ENCODE assay signal across 8 cellular contexts in genomic region chr18:79965119-79965902, GRCh38. TPM values are rescaled to one million over a fixed set of nuclear protein-coding genes. Genes with fewer than 3 reads are reported as not detected.
DNase-seq lines count a peak whose midpoint lies in the region; ATAC-seq, FAIRE-seq and TF ChIP-seq lines count a peak whose summit lies in the region.

No MANE protein-coding gene starts in this region.

- H3K56ac ChIP-seq in H1 (replicated peaks; ENCODE audit: insufficient read length, low read depth, low read length) (no peak overlapping the region), mesendoderm (ENCODE audit: low read length) (no peak overlapping the region)

- no peak for FAIRE-seq in H1 (lab: Jason Lieb, UNC)

- H3K79me2 ChIP-seq in H1 (ENCODE audit: control insufficient read depth in 1 of 2, insufficient read depth in 2 of 2, low read length in 2 of 2) = no peaks in the 10 kb centered on the region
- H3K79me2 ChIP-seq in mesendoderm (ENCODE audit: control insufficient read depth, insufficient read depth, low read length) = no peaks in the 10 kb centered on the region

- CTCF ChIA-PET in H1 (lab: Charles Lee; ENCODE audit: partially characterized antibody) = interaction anchor here (3.2 kb wide), 1 partner anchor 22 kb away, joined by 9 read pairs; no protein-coding TSS in a partner anchor

- 0 out of 2 replicates have a peak overlapping the region, but pooled peaks have one; percentile 35 for H2BK5ac ChIP-seq in H1 (ENCODE audit: low read depth, low read length)
- no peak overlapping the region for H2BK5ac ChIP-seq in mesendoderm (ENCODE audit: low read length)

- peak overlapping the region in 5 of 7 donors; percentile 30 to 90 (median 86) for H3K27ac Mint-ChIP-seq in CD14-positive monocyte

- H2BK120ac ChIP-seq in H1 (replicated peaks; ENCODE audit: low read depth, low read length) (no peak overlapping the region), mesendoderm (ENCODE audit: low read depth, low read length) (no peak overlapping the region)

- H3K4me1 ChIP-seq in H1 (replicated peaks in 1 of 4; ENCODE audit: control insufficient read depth in 3 of 4, insufficient read depth in 4 of 4, low read length in 3 of 4) = peaks cover 2 to 16% (median 14%) of the 10 kb centered on the region in 4 experiments; a peak in 6 of 7 replicates
- peaks cover 2% of the 10 kb centered on the region for H3K4me1 ChIP-seq in mesendoderm (ENCODE audit: control insufficient read depth, low read depth, low read length)
- peaks cover 21% of the 10 kb centered on the region for H3K4me1 ChIP-seq in upper lobe of right lung

- H4K91ac ChIP-seq in H1 (replicated peaks; ENCODE audit: insufficient read length, low read length) = no peak overlapping the region

- TF ChIP-seq EP300 in H1 (IDR thresholded peaks at IDR 0.05; ENCODE audit: borderline replicate concordance in 1 of 2, low read depth in 2 of 2, low read length in 2 of 2) = no peak

- H4K8ac ChIP-seq in H1 (ENCODE audit: extremely low read depth, insufficient read depth, low read length) (peak overlapping the region; percentile 28), mesendoderm (ENCODE audit: low read depth, low read length) (no peak overlapping the region)

- TF ChIP-seq POLR2A in H1 (IDR thresholded peaks at IDR 0.05; ENCODE audit: control extremely low read depth in 1 of 2, low read depth in 2 of 2, low read length in 2 of 2) = no peak

- peak overlapping the region; percentile 93; the same call in 1 of the 2 replicates for H2AK5ac ChIP-seq in H1 (ENCODE audit: low read depth, low read length)
- H2AK5ac ChIP-seq in mesendoderm (ENCODE audit: low read length) = no peak overlapping the region

- no peak overlapping the region for H3K4ac ChIP-seq in H1 (replicated peaks; ENCODE audit: insufficient read length, low read depth, low read length)
- H3K4ac ChIP-seq in mesendoderm (ENCODE audit: low read depth, low read length) = no peak overlapping the region

- H2BK20ac ChIP-seq in H1 (ENCODE audit: low read length) = no peak overlapping the region

- peaks cover under 1 to 22% of the 10 kb centered on the region in 2 donors for H3K36me3 Mint-ChIP-seq in CD14-positive monocyte

- peaks cover 2 to 10% of the 10 kb centered on the region in 2 experiments for H4K20me1 ChIP-seq in H1 (replicated peaks in 1 of 2; ENCODE audit: control insufficient read depth in 1 of 2, insufficient read depth in 2 of 2, low read length in 2 of 2)

- peaks cover 17% of the 10 kb centered on the region for H3K4me1 Mint-ChIP-seq in CD14-positive monocyte

- ATAC-seq in GM21786 (IDR thresholded peaks at IDR 0.05; ENCODE audit: unreplicated experiment) (peak; percentile 36), upper lobe of right lung (peak; percentile 57), HG03439 (IDR thresholded peaks at IDR 0.05; ENCODE audit: unreplicated experiment) (no peak), GM18870 (IDR thresholded peaks at IDR 0.05; ENCODE audit: unreplicated experiment) (no peak)

- peaks cover 3 to 44% (median 38%) of the 10 kb centered on the region in 4 experiments for H3K27me3 ChIP-seq in H1 (replicated peaks in 1 of 4; ENCODE audit: control insufficient read depth in 3 of 4, extremely low read depth in 1 of 4, insufficient read depth in 3 of 4, low read length in 3 of 4)
- no peaks in the 10 kb centered on the region for H3K27me3 ChIP-seq in mesendoderm (ENCODE audit: insufficient read depth, low read length, poor library complexity)
- H3K27me3 ChIP-seq in upper lobe of right lung = no peaks in the 10 kb centered on the region

- H3K27ac ChIP-seq in H1 (ENCODE audit: low read depth, low read length) (no peak overlapping the region), mesendoderm (ENCODE audit: low read depth, low read length) (no peak overlapping the region), upper lobe of right lung (peak overlapping the region; percentile 85)

- H3K18ac ChIP-seq in H1 (ENCODE audit: extremely low read depth, low read length) = peak overlapping the region; percentile 60; the same call in 1 of the 2 replicates
- peak overlapping the region; percentile 3 for H3K18ac ChIP-seq in mesendoderm (ENCODE audit: low read length)

- intact Hi-C loops in CD14-positive monocyte (cut with micrococcal nuclease) = no loop called here
- intact Hi-C loops in upper lobe of right lung (cut with DNase I) = no loop called here

- H3K14ac ChIP-seq in H1 (ENCODE audit: insufficient read length) = no peak overlapping the region

- H3K79me1 ChIP-seq in H1 (ENCODE audit: low read depth, low read length) = no peaks in the 10 kb centered on the region
- H3K79me1 ChIP-seq in mesendoderm (ENCODE audit: low read length) = no peaks in the 10 kb centered on the region

- no peak overlapping the region for H4K5ac ChIP-seq in H1 (ENCODE audit: insufficient read length, low read depth, low read length)
- H4K5ac ChIP-seq in mesendoderm (ENCODE audit: low read length) = no peak overlapping the region

- H3K9me3 ChIP-seq in H1 (ENCODE audit: insufficient read depth in 2 of 2, low read depth in 1 of 2, low read length in 1 of 2) (no peaks in the 10 kb centered on the region), upper lobe of right lung (no peaks in the 10 kb centered on the region)

- in situ Hi-C loops in SK-MEL-5 (cut with HindIII; ENCODE audit: low pct_unique_long_range_greater_than_20kb, low sequenced_read_pairs) = no loop called here

- peak overlapping the region in 1 of 4 experiments; percentile 64; a peak in 3 of 8 replicates for H3K4me3 ChIP-seq in H1 (ENCODE audit: extremely low read depth in 1 of 4, insufficient read depth in 2 of 4, low read depth in 3 of 4, low read length in 4 of 4)
- H3K4me3 ChIP-seq in mesendoderm (ENCODE audit: low read length) = no peak overlapping the region
- H3K4me3 ChIP-seq in upper lobe of right lung = peak overlapping the region; percentile 63

- peaks cover 0 to 4% (median 0%) of the 10 kb centered on the region in 7 donors for H3K9me3 Mint-ChIP-seq in CD14-positive monocyte

- POLR2A ChIA-PET in H1 (lab: Charles Lee; ENCODE audit: partially characterized antibody) = interaction anchor here (0.9 to 2.1 kb wide), 5 partner anchors 11 to 143 kb away, joined by 3 to 8 read pairs (median 5); no protein-coding TSS in a partner anchor

- H3K4me3 Mint-ChIP-seq in CD14-positive monocyte = peak overlapping the region; percentile 75 to 85

- H3K9ac ChIP-seq in H1 (replicated peaks in 1 of 4; ENCODE audit: extremely low read depth in 1 of 4, low read depth in 3 of 4, low read length in 3 of 4) (peak overlapping the region in 1 of 4 experiments; percentile 34; a peak in 1 of 7 replicates), mesendoderm (ENCODE audit: low read length) (no peak overlapping the region)

- H2AFZ ChIP-seq in H1 (ENCODE audit: low read length) = no peak overlapping the region

- TF ChIP-seq CTCF in CD14-positive monocyte (IDR thresholded peaks at IDR 0.05) (no peak), H1 (IDR thresholded peaks at IDR 0.05; ENCODE audit: control extremely low read depth in 1 of 3, insufficient read depth in 1 of 3, low read depth in 1 of 3, low read length in 3 of 3) (no peak), upper lobe of right lung (IDR thresholded peaks at IDR 0.05) (no peak)

- H2BK15ac ChIP-seq in H1 (ENCODE audit: low read length) = no peak overlapping the region
- no peak overlapping the region for H2BK15ac ChIP-seq in mesendoderm (replicated peaks; ENCODE audit: low read depth)

- H3K4me2 ChIP-seq in H1 (ENCODE audit: insufficient read depth in 1 of 2, low read depth in 2 of 2, low read length in 2 of 2) (peak overlapping the region; percentile 40 to 70), mesendoderm (ENCODE audit: low read length) (no peak overlapping the region)

- no peak overlapping the region for H2BK12ac ChIP-seq in H1 (ENCODE audit: low read depth, low read length)

- WGBS in H1 (ENCODE audit: extremely low coverage in 1 of 2, insufficient coverage in 1 of 2, insufficient read length in 1 of 2, insufficient replicate concordance in 2 of 2, low coverage in 1 of 2, low lambda C conversion rate in 2 of 2, missing lambda C conversion rate in 1 of 2), 2 experiments = 66% methylated on average over 21 of the region's 24 CpGs; no CpG with 5 or more reads in 1 of the 2 experiments
- WGBS in mesendoderm (ENCODE audit: extremely low coverage, insufficient coverage, low lambda C conversion rate) = no CpG with 5 or more reads among the region's 24 CpGs

- DNase-seq in CD14-positive monocyte (ENCODE audit: low spot score) = peak; percentile 50
- DNase-seq in SK-MEL-5 (ENCODE audit: low read depth, low spot score) = peak; percentile 85
- peak in 1 of 2 experiments; percentile 64 for DNase-seq in H1 (ENCODE audit: low read depth in 1 of 2, low spot score in 2 of 2)
- DNase-seq in mesendoderm = peak; percentile 66
- DNase-seq in upper lobe of right lung = peak; percentile 80

- H3K23ac ChIP-seq in H1 (ENCODE audit: insufficient read length) (no peak overlapping the region), mesendoderm (ENCODE audit: low read length) (no peak overlapping the region)

- H3K36me3 ChIP-seq in H1 (ENCODE audit: control insufficient read depth in 2 of 4, insufficient read depth in 4 of 4, low read length in 3 of 4) (peaks cover 0 to 2% (median 0%) of the 10 kb centered on the region in 4 experiments; a peak in 2 of 8 replicates), mesendoderm (ENCODE audit: control insufficient read depth, insufficient read depth, low read length) (no peaks in the 10 kb centered on the region), upper lobe of right lung (peaks cover 17% of the 10 kb centered on the region)

- peaks cover 2% of the 10 kb centered on the region; the same call in 1 of the 2 replicates for H3K23me2 ChIP-seq in H1 (ENCODE audit: low read depth, low read length)

- no peak for TF ChIP-seq RAD21 in H1 (IDR thresholded peaks at IDR 0.05 in 1 of 2, conservative IDR thresholded peaks at IDR 0.05 in 1 of 2; ENCODE audit: low read depth in 2 of 2, low read length in 2 of 2)

- H3K27me3 Mint-ChIP-seq in CD14-positive monocyte (ENCODE audit: low read depth in 3 of 3) = peaks cover 6 to 24% (median 20%) of the 10 kb centered on the region in 3 donors

RNA-seq across cellular contexts. Expression of gene HSBP1L1, which starts 0.9 kb away (rescaled TPM):
- polyA plus RNA-seq in CD14-positive monocyte (10 to 100 TPM in 1 of 2 donors, 1 to 10 TPM in 1; 2.5 to 10.8 TPM), H1 (2011; rRNA removed) (1.3 and 1.4 TPM in 2 replicates)
- total RNA-seq in SK-MEL-5 (2014; rRNA removed; shearing (Covaris generic)) = 23.4 and 28.1 TPM in 2 replicates
- 16.2 TPM in 2 replicates for polyA plus RNA-seq in SK-MEL-5 (2015; cell fraction: cytosol; rRNA removed)
- polyA plus RNA-seq in SK-MEL-5 (2015; cell fraction: nucleus; rRNA removed) = 24.3 and 41.9 TPM in 2 replicates
- total RNA-seq in H1 (2021; fragmentation: NEBNext Ultra II Directional; extraction: Animal tissue kit (Norgen Biotek cat#: 25700)) = 0.69 and 1.0 TPM in 2 replicates
- polyA plus RNA-seq in H1 (2011; cell fraction: cytosol; rRNA removed) = 1.8 TPM
- polyA plus RNA-seq in H1 (2011; cell fraction: nucleus; rRNA removed) = 1.5 TPM
- polyA plus RNA-seq in H1 (2012, experiment 1 of 2) = 2.7 to 4.2 TPM (median 4.0 TPM) in 4 replicates
- 1.6 TPM for polyA plus RNA-seq in H1 (2012, experiment 2 of 2)
- polyA plus RNA-seq in H1 (2013, experiment 1 of 2) = 1.1 TPM
- polyA plus RNA-seq in H1 (2013, experiment 2 of 2) = 1.3 TPM
- 0.20 and 0.47 TPM in 2 replicates for polyA minus RNA-seq in H1 (2011; rRNA and poly(A)+ RNA removed)
- polyA minus RNA-seq in H1 (2011; cell fraction: cytosol; rRNA and poly(A)+ RNA removed) = not detected
- 1.00 TPM for polyA minus RNA-seq in H1 (2011; cell fraction: nucleus; rRNA and poly(A)+ RNA removed)
- polyA plus RNA-seq in mesendoderm (2013, experiment 1 of 2) = 0.18 TPM
- 0.08 TPM for polyA plus RNA-seq in mesendoderm (2013, experiment 2 of 2)
- total RNA-seq in upper lobe of right lung = 48.7 TPM

RNA-seq across cellular contexts. Expression of gene SLC66A2, which starts 13.9 kb away (rescaled TPM):
- polyA plus RNA-seq in CD14-positive monocyte (10 to 100 TPM; 26.8 to 33.8 TPM), H1 (2011; rRNA removed) (18.9 and 27.7 TPM in 2 replicates)
- total RNA-seq in SK-MEL-5 (2014; rRNA removed; shearing (Covaris generic)) = 16.9 and 18.3 TPM in 2 replicates
- 27.5 and 29.7 TPM in 2 replicates for polyA plus RNA-seq in SK-MEL-5 (2015; cell fraction: cytosol; rRNA removed)
- 28.1 and 33.2 TPM in 2 replicates for polyA plus RNA-seq in SK-MEL-5 (2015; cell fraction: nucleus; rRNA removed)
- 11.6 and 15.0 TPM in 2 replicates for total RNA-seq in H1 (2021; fragmentation: NEBNext Ultra II Directional; extraction: Animal tissue kit (Norgen Biotek cat#: 25700))
- 19.7 TPM for polyA plus RNA-seq in H1 (2011; cell fraction: cytosol; rRNA removed)
- 43.4 TPM for polyA plus RNA-seq in H1 (2011; cell fraction: nucleus; rRNA removed)
- polyA plus RNA-seq in H1 (2012, experiment 1 of 2) = 12.3 to 18.5 TPM (median 17.5 TPM) in 4 replicates
- 14.0 TPM for polyA plus RNA-seq in H1 (2012, experiment 2 of 2)
- 8.8 TPM for polyA plus RNA-seq in H1 (2013, experiment 1 of 2)
- polyA plus RNA-seq in H1 (2013, experiment 2 of 2) = 9.4 TPM
- polyA minus RNA-seq in H1 (2011; rRNA and poly(A)+ RNA removed) = 6.2 and 9.1 TPM in 2 replicates
- polyA minus RNA-seq in H1 (2011; cell fraction: cytosol; rRNA and poly(A)+ RNA removed) = 9.5 TPM
- 12.7 TPM for polyA minus RNA-seq in H1 (2011; cell fraction: nucleus; rRNA and poly(A)+ RNA removed)
- 5.5 TPM for polyA plus RNA-seq in mesendoderm (2013, experiment 1 of 2)
- polyA plus RNA-seq in mesendoderm (2013, experiment 2 of 2) = 5.6 TPM
- total RNA-seq in upper lobe of right lung = 59.5 TPM

RNA-seq across cellular contexts. Expression of gene TXNL4A, which starts 23.1 kb away (rescaled TPM):
- polyA plus RNA-seq in CD14-positive monocyte (100 to 1,000 TPM; 150 to 192 TPM), H1 (2011; rRNA removed) (181 and 197 TPM in 2 replicates)
- total RNA-seq in SK-MEL-5 (2014; rRNA removed; shearing (Covaris generic)) = 126 and 158 TPM in 2 replicates
- polyA plus RNA-seq in SK-MEL-5 (2015; cell fraction: cytosol; rRNA removed) = 61.0 and 94.6 TPM in 2 replicates
- 18.6 and 22.5 TPM in 2 replicates for polyA plus RNA-seq in SK-MEL-5 (2015; cell fraction: nucleus; rRNA removed)
- 160 and 169 TPM in 2 replicates for total RNA-seq in H1 (2021; fragmentation: NEBNext Ultra II Directional; extraction: Animal tissue kit (Norgen Biotek cat#: 25700))
- polyA plus RNA-seq in H1 (2011; cell fraction: cytosol; rRNA removed) = 144 TPM
- 89.2 TPM for polyA plus RNA-seq in H1 (2011; cell fraction: nucleus; rRNA removed)
- polyA plus RNA-seq in H1 (2012, experiment 1 of 2) = 150 to 155 TPM (median 153 TPM) in 4 replicates
- polyA plus RNA-seq in H1 (2012, experiment 2 of 2) = 187 TPM
- polyA plus RNA-seq in H1 (2013, experiment 1 of 2) = 133 TPM
- 141 TPM for polyA plus RNA-seq in H1 (2013, experiment 2 of 2)
- 35.3 and 42.5 TPM in 2 replicates for polyA minus RNA-seq in H1 (2011; rRNA and poly(A)+ RNA removed)
- polyA minus RNA-seq in H1 (2011; cell fraction: cytosol; rRNA and poly(A)+ RNA removed) = 59.7 TPM
- polyA minus RNA-seq in H1 (2011; cell fraction: nucleus; rRNA and poly(A)+ RNA removed) = 33.6 TPM
- polyA plus RNA-seq in mesendoderm (2013, experiment 1 of 2) = 162 TPM
- 168 TPM for polyA plus RNA-seq in mesendoderm (2013, experiment 2 of 2)
- total RNA-seq in upper lobe of right lung = 80.7 TPM

Comparison
In these comparisons a context has a peak if more than half of its experiments do, and no peak if none do; other contexts are left out.
1. ATAC-seq: peak in GM21786 (single experiment) and upper lobe of right lung (single experiment); none in HG03439 (single experiment) and GM18870 (single experiment).
2. RNA of gene HSBP1L1, which starts 0.9 kb away (total RNA-seq): 48.7 TPM in upper lobe of right lung (single experiment) and 23.4 to 28.1 TPM in SK-MEL-5; 0.69 to 1.0 TPM in H1; every median in the first group is over 10 times any median in the second.